In the genomic region with DNA sequence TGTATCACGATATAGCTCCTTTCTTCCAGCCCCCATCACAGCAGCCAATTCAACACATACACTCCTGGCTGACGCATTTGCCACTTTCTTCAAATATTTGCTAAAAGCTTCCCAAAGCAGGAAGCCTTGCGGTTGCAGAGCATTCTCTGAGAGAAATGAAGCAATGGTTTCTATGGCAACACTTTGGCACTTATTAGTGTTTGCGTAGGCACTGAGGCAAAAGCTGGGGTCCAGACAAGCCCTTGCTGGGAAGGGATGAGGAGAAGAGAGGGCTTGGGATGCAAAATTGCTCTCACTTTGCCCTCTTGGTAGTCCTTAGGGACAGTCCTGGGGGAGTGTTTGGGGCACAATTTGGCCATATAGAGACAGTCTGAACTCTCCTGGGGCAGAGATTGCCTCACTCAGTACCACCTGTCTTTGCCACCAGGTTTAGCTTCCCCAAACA, we compare ENCODE assay signal across 10 cellular contexts. TPM values are rescaled to one million over a fixed set of nuclear protein-coding genes. Genes with fewer than 3 reads are reported as not detected.
A peak's percentile ranks its signal among the peaks of the same experiment; 100 is the strongest.
DNase-seq lines count a peak whose midpoint lies in the region; ATAC-seq, FAIRE-seq and TF ChIP-seq lines count a peak whose summit lies in the region.
"Had no signal": no experiment of that assay in that cellular context is flagged by ENCODE, and none has a peak within 500 bp of the region (broad histone marks: within the 10 kb centered on the region; RNA-seq: fewer than 3 reads in every experiment).

No MANE protein-coding gene starts in this region.

- DNase-seq in NCI-H2227 (lab: John Stamatoyannopoulos, UW; ENCODE audit: unreplicated experiment), result peak; percentile 8
- DNase-seq in NCI-H2227 treated with DMSO at 0.1 percent for 48 hours (lab: John Stamatoyannopoulos, UW), result no peak
- DNase-seq in HS-27A (ENCODE audit: low read depth), result peak; percentile 73
- peak; percentile 97 for DNase-seq in astrocyte (ENCODE audit: low read depth)
- peak; percentile 82 for DNase-seq in non-pigmented ciliary epithelial cell (ENCODE audit: low read depth)
- DNase-seq in effector CD8-positive, alpha-beta T cell (lab: John Stamatoyannopoulos, UW), result no peak

- H3K4me3 ChIP-seq in astrocyte (ENCODE audit: insufficient read depth, low read depth, low read length), result peak overlapping the region; percentile 33
- H3K4me3 ChIP-seq: BLaER1 had no signal

- no peaks in the 10 kb centered on the region for H3K27me3 Mint-ChIP-seq in astrocyte (ENCODE audit: low read depth, unreplicated experiment)

- peak; percentile 74 for FAIRE-seq in astrocyte (lab: Jason Lieb, UNC)

- peak overlapping the region; percentile 83 for H3K9ac ChIP-seq in astrocyte (ENCODE audit: low read length)
- H3K9ac ChIP-seq: BLaER1 had no signal

- H3K36me3 ChIP-seq in astrocyte (ENCODE audit: insufficient read depth, low read length), result no peaks in the 10 kb centered on the region
- H3K36me3 ChIP-seq: BLaER1 had no signal

- no peaks in the 10 kb centered on the region for H3K36me3 Mint-ChIP-seq in astrocyte (ENCODE audit: low read depth, unreplicated experiment)

- peaks cover 4% of the 10 kb centered on the region for H3K4me1 Mint-ChIP-seq in astrocyte (ENCODE audit: low read depth, unreplicated experiment)

- no peaks in the 10 kb centered on the region for H4K20me1 ChIP-seq in astrocyte (ENCODE audit: insufficient read depth, low read length)
- H4K20me1 ChIP-seq: BLaER1 had no signal

- H2AFZ ChIP-seq in astrocyte (ENCODE audit: low read depth, low read length), result no peak overlapping the region

- H3K4me1 ChIP-seq in astrocyte (ENCODE audit: insufficient read depth, low read length), result peaks cover 20% of the 10 kb centered on the region
- H3K4me1 ChIP-seq: BLaER1 had no signal

- ATAC-seq in GM21381 (IDR thresholded peaks at IDR 0.05; ENCODE audit: unreplicated experiment), result no peak
- ATAC-seq in GM19455 (IDR thresholded peaks at IDR 0.05; ENCODE audit: unreplicated experiment), result no peak

- no peaks in the 10 kb centered on the region for H3K27me3 ChIP-seq in astrocyte (ENCODE audit: insufficient read depth, low read length)

- H3K79me2 ChIP-seq in astrocyte (ENCODE audit: insufficient read depth, low read length), result no peaks in the 10 kb centered on the region

- H3K9me3 ChIP-seq in astrocyte (ENCODE audit: insufficient read depth, low read depth, low read length), result no peaks in the 10 kb centered on the region
- H3K9me3 ChIP-seq: BLaER1 had no signal

- TF ChIP-seq CTCF in astrocyte (IDR thresholded peaks at IDR 0.05; ENCODE audit: insufficient read depth, low read depth, low read length), result no peak

- H3K27ac Mint-ChIP-seq in astrocyte (ENCODE audit: unreplicated experiment), result no peak overlapping the region
- H3K27ac Mint-ChIP-seq: activated T-helper 2 cell treated with anti-CD3 and anti-CD28 coated beads, Interferon-gamma antibody, Interleukin-2, Interleukin-4, amounts not matched to agents 10 μg/mL and 5 μg/mL and 100 μg/mL, durations not matched to agents 14 hours and 24 hours and 36 hours had no signal

- peak overlapping the region; percentile 97 for H3K27ac ChIP-seq in astrocyte (ENCODE audit: low read depth, low read length)
- H3K27ac ChIP-seq: BLaER1 had no signal

- peak overlapping the region; percentile 85 for H3K4me2 ChIP-seq in astrocyte (ENCODE audit: low read length)
- H3K4me2 ChIP-seq: BLaER1 had no signal

- no peaks in the 10 kb centered on the region for H3K9me3 Mint-ChIP-seq in astrocyte (ENCODE audit: unreplicated experiment)
- H3K9me3 Mint-ChIP-seq: activated T-helper 2 cell treated with anti-CD3 and anti-CD28 coated beads, Interferon-gamma antibody, Interleukin-2, Interleukin-4, amounts not matched to agents 10 μg/mL and 5 μg/mL and 100 μg/mL, durations not matched to agents 14 hours and 24 hours and 36 hours had no signal

- no peak overlapping the region for H3K4me3 Mint-ChIP-seq in astrocyte (ENCODE audit: unreplicated experiment)

RNA-seq across cellular contexts. Expression of a gene that starts 55.0 kb away (rescaled TPM):
- total RNA-seq in astrocyte, result 13.7 TPM in 2 replicates

Comparison
In these comparisons a context has a peak if more than half of its experiments do, and no peak if none do; other contexts are left out.
1. DNase-seq: peak in NCI-H2227 (single experiment), HS-27A (single experiment), astrocyte (single experiment) and non-pigmented ciliary epithelial cell (single experiment); none in NCI-H2227 treated with DMSO at 0.1 percent for 48 hours (single experiment) and effector CD8-positive, alpha-beta T cell (single experiment).